ENCODE assay signal across 19 cellular contexts in the genomic region with DNA sequence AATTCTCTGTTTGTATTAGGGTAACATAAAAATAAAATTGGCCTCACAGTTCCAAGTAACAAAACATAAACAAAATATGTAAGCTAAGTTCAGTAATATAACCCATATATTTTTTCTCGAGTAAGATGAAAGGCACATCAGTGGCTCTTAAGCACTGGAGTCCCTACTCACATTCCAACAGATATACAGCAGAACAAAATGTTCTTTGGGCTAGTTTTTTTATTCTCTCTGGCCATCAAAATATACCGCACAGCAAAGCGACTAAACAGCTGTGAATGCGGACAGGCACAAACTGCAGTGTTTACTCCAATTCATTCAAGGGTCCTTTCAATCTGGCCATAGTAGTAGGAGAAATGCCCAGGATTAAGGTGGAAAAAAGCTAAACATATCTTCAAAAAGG. TPM values are rescaled to one million over a fixed set of nuclear protein-coding genes. Genes with fewer than 3 reads are reported as not detected.
"Had no signal": no experiment of that assay in that cellular context is flagged by ENCODE, and none has a peak within 500 bp of the region (broad histone marks: within the 10 kb centered on the region; RNA-seq: fewer than 3 reads in every experiment).

No MANE protein-coding gene starts in this region.

- H3K27ac Mint-ChIP-seq: activated CD4-positive, alpha-beta T cell treated with anti-CD3 and anti-CD28 coated beads for 36 hours; activated CD8-positive, alpha-beta T cell treated with anti-CD3 and anti-CD28 coated beads for 36 hours; activated naive CD4-positive, alpha-beta T cell treated with anti-CD3 and anti-CD28 coated beads, Interleukin-2, amount 10 ng/mL, durations not matched to agents 7 days and 5 days; activated T-helper 1 cell treated with anti-CD3 and anti-CD28 coated beads, Interleukin-12 subunit alpha, Interleukin-12 subunit beta, Interleukin-2, Interleukin-4 antibody, amounts not matched to agents 30 ng/mL and 10 ng/mL and 1 ng/mL, durations not matched to agents 14 hours and 24 hours and 36 hours; effector memory CD8-positive, alpha-beta T cell; immature natural killer cell; natural killer cell had no signal

- DNase-seq: activated CD4-positive, alpha-beta T cell treated with anti-CD3 and anti-CD28 coated beads for 36 hours; activated CD8-positive, alpha-beta memory T cell treated with anti-CD3 and anti-CD28 coated beads, Interleukin-2, amount 50 U/mL, for 4 hours; activated CD8-positive, alpha-beta T cell treated with anti-CD3 and anti-CD28 coated beads for 36 hours; activated naive CD4-positive, alpha-beta T cell treated with anti-CD3 and anti-CD28 coated beads, Interleukin-2, amount 10 ng/mL, durations not matched to agents 7 days and 5 days; adrenal gland; colonic mucosa; effector memory CD8-positive, alpha-beta T cell; hypothalamus; immature natural killer cell; left cardiac atrium; lower lobe of right lung; natural killer cell; pancreas; retina; stimulated activated CD4-positive, alpha-beta T cell treated with anti-CD3 and anti-CD28 coated beads, Interleukin-2, amount 100 ng/mL, for 24 hours; stimulated activated naive CD4-positive, alpha-beta T cell treated with Interleukin-2 at 50 U/mL for 16 hours; T-cell had no signal

- H3K9me3 Mint-ChIP-seq: activated CD8-positive, alpha-beta T cell treated with anti-CD3 and anti-CD28 coated beads for 36 hours; activated naive CD4-positive, alpha-beta T cell treated with anti-CD3 and anti-CD28 coated beads, Interleukin-2, amount 10 ng/mL, durations not matched to agents 7 days and 5 days; activated T-helper 1 cell treated with anti-CD3 and anti-CD28 coated beads, Interleukin-12 subunit alpha, Interleukin-12 subunit beta, Interleukin-2, Interleukin-4 antibody, amounts not matched to agents 30 ng/mL and 10 ng/mL and 1 ng/mL, durations not matched to agents 14 hours and 24 hours and 36 hours; effector memory CD8-positive, alpha-beta T cell; immature natural killer cell; natural killer cell; T-cell had no signal

- H3K4me1 ChIP-seq: colonic mucosa, pancreas had no signal

- H3K27ac ChIP-seq: adrenal gland, colonic mucosa, lower lobe of right lung, pancreas, VCaP had no signal

- H3K4me3 Mint-ChIP-seq: activated CD4-positive, alpha-beta T cell treated with anti-CD3 and anti-CD28 coated beads for 36 hours; activated CD8-positive, alpha-beta T cell treated with anti-CD3 and anti-CD28 coated beads for 36 hours; activated naive CD4-positive, alpha-beta T cell treated with anti-CD3 and anti-CD28 coated beads, Interleukin-2, amount 10 ng/mL, durations not matched to agents 7 days and 5 days; activated T-helper 1 cell treated with anti-CD3 and anti-CD28 coated beads, Interleukin-12 subunit alpha, Interleukin-12 subunit beta, Interleukin-2, Interleukin-4 antibody, amounts not matched to agents 30 ng/mL and 10 ng/mL and 1 ng/mL, durations not matched to agents 14 hours and 24 hours and 36 hours; effector memory CD8-positive, alpha-beta T cell; immature natural killer cell; natural killer cell; T-cell had no signal

- FAIRE-seq: pancreas had no signal

- H3K36me3 Mint-ChIP-seq: activated naive CD4-positive, alpha-beta T cell treated with anti-CD3 and anti-CD28 coated beads, Interleukin-2, amount 10 ng/mL, durations not matched to agents 7 days and 5 days; immature natural killer cell; natural killer cell; T-cell had no signal

- H3K36me3 ChIP-seq: adrenal gland, colonic mucosa, lower lobe of right lung, pancreas had no signal

- H3K27me3 ChIP-seq: adrenal gland, colonic mucosa had no signal

- H3K4me3 ChIP-seq: adrenal gland, colonic mucosa, lower lobe of right lung, pancreas had no signal

- H3K9me3 ChIP-seq: adrenal gland, colonic mucosa, lower lobe of right lung, pancreas had no signal

RNA-seq across cellular contexts. Expression of gene CDON, which starts 4.6 kb away (rescaled TPM):
- polyA plus RNA-seq: immature natural killer cell had no signal
